ENCODE assay signal across 15 cellular contexts in the genomic region with DNA sequence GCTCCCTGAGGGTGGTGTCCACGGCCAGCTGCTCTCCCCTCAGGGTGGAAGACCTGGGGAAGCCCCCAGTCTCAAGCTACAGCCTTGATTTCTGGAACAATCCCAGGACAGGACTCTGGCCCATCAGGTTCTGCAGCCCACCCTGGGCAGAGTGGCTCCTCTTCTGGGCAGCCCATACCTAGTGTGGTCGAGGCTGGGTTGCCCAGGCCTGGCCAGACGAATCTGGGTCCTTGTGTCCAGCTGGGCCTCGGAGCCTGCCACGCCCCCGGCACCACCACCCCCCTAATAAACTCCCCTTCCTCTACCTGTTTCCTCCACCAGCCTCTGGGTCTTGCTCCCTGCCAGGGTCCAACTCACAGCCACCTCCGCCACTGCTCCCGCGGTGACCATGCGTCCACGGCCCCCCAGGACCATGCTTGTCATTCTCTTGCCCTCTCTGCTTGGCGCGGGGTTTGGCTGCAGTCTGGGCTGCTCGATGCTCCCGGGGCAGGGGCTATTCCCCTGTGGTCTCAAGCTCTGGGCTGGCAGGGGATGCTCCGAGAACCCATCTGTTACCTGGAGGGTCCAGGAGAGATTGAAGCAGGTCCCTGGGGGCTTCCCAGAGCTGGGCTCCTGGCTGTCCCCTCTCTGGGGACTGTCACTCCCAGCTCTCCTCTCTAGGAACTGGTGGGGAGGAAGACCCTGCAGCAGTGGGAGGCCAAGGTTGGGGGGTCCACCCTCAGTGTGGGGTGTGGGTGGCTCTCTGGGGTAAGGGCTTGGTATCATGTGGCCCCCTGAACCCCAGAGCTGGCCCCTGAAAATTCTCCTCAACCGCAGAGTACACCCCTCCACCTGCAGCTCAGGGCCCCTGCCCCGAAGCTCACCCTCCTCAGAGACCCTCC. TPM values are rescaled to one million over a fixed set of nuclear protein-coding genes. Genes with fewer than 3 reads are reported as not detected.
DNase-seq lines count a peak whose midpoint lies in the region; ATAC-seq and TF ChIP-seq lines count a peak whose summit lies in the region.
"Had no signal": no experiment of that assay in that cellular context is flagged by ENCODE, and none has a peak within 500 bp of the region (broad histone marks: within the 10 kb centered on the region; RNA-seq: fewer than 3 reads in every experiment).

No MANE protein-coding gene starts in this region.

- no peaks in the 10 kb centered on the region for H3K36me3 ChIP-seq in CD4-positive, CD25-positive, alpha-beta regulatory T cell (ENCODE audit: control insufficient read depth, insufficient read depth, low read length)
- H3K36me3 ChIP-seq in suprapubic skin, result no peaks in the 10 kb centered on the region
- H3K36me3 ChIP-seq: SJCRH30 had no signal

- no peaks in the 10 kb centered on the region for H3K9me3 Mint-ChIP-seq in activated naive CD8-positive, alpha-beta T cell (ENCODE audit: low read depth)
- no peaks in the 10 kb centered on the region for H3K9me3 Mint-ChIP-seq in activated naive CD8-positive, alpha-beta T cell treated with anti-CD3 and anti-CD28 coated beads, Interleukin-2, amount 50 U/mL, for 24 hours
- H3K9me3 Mint-ChIP-seq in CD4-positive, CD25-positive, alpha-beta regulatory T cell, result no peaks in the 10 kb centered on the region
- no peaks in the 10 kb centered on the region for H3K9me3 Mint-ChIP-seq in memory B cell
- H3K9me3 Mint-ChIP-seq: GM23338 had no signal

- H3K9me3 ChIP-seq in CD4-positive, CD25-positive, alpha-beta regulatory T cell (ENCODE audit: control insufficient read depth in 2 of 2, low read length in 2 of 2), result no peaks in the 10 kb centered on the region
- H3K9me3 ChIP-seq in suprapubic skin, result no peaks in the 10 kb centered on the region
- H3K9me3 ChIP-seq: A549, SJCRH30 had no signal

- TF ChIP-seq POLR2A in suprapubic skin (IDR thresholded peaks at IDR 0.05), result no peak

- peak overlapping the region; percentile 14 for H3K27ac ChIP-seq in CD4-positive, CD25-positive, alpha-beta regulatory T cell (ENCODE audit: insufficient read depth, low read length, poor library complexity, severe bottlenecking)
- H3K27ac ChIP-seq in suprapubic skin, result no peak overlapping the region
- H3K27ac ChIP-seq: SJCRH30 had no signal

- no peaks in the 10 kb centered on the region for H3K27me3 Mint-ChIP-seq in activated naive CD8-positive, alpha-beta T cell
- H3K27me3 Mint-ChIP-seq in activated naive CD8-positive, alpha-beta T cell treated with anti-CD3 and anti-CD28 coated beads, Interleukin-2, amount 50 U/mL, for 24 hours, result no peaks in the 10 kb centered on the region
- peaks cover 5% of the 10 kb centered on the region for H3K27me3 Mint-ChIP-seq in CD4-positive, CD25-positive, alpha-beta regulatory T cell
- no peaks in the 10 kb centered on the region for H3K27me3 Mint-ChIP-seq in memory B cell

- no peak for TF ChIP-seq CTCF in suprapubic skin (IDR thresholded peaks at IDR 0.05)

- no peak for TF ChIP-seq EP300 in suprapubic skin (IDR thresholded peaks at IDR 0.05)

- peaks cover 56% of the 10 kb centered on the region for H3K4me1 Mint-ChIP-seq in activated naive CD8-positive, alpha-beta T cell (ENCODE audit: low read depth)
- H3K4me1 Mint-ChIP-seq in activated naive CD8-positive, alpha-beta T cell treated with anti-CD3 and anti-CD28 coated beads, Interleukin-2, amount 50 U/mL, for 24 hours, result peaks cover 52% of the 10 kb centered on the region
- peaks cover 0 to 66% (median 23%) of the 10 kb centered on the region in 4 donors for H3K4me1 Mint-ChIP-seq in CD4-positive, CD25-positive, alpha-beta regulatory T cell
- H3K4me1 Mint-ChIP-seq in memory B cell, result peaks cover 40% of the 10 kb centered on the region

- no peaks in the 10 kb centered on the region for H3K27me3 ChIP-seq in CD4-positive, CD25-positive, alpha-beta regulatory T cell (ENCODE audit: control insufficient read depth, insufficient read depth, low read length)
- H3K27me3 ChIP-seq in suprapubic skin, result peaks cover 38% of the 10 kb centered on the region
- H3K27me3 ChIP-seq: SJCRH30 had no signal

- 79% methylated on average over 11 of the region's 18 CpGs for WGBS in suprapubic skin

- ATAC-seq in activated naive CD8-positive, alpha-beta T cell treated with anti-CD3 and anti-CD28 coated beads, Interleukin-2, amount 50 U/mL, for 24 hours, result no peak
- no peak for ATAC-seq in CD4-positive, CD25-positive, alpha-beta regulatory T cell (ENCODE audit: low read depth in 2 of 2)
- no peak for ATAC-seq in memory B cell (ENCODE audit: low read depth)
- ATAC-seq in HG03354 (IDR thresholded peaks at IDR 0.05; ENCODE audit: poor library complexity, severe bottlenecking, unreplicated experiment), result no peak
- ATAC-seq: K562 had no signal

- no peak overlapping the region for H3K4me3 ChIP-seq in CD4-positive, CD25-positive, alpha-beta regulatory T cell (ENCODE audit: low read depth, low read length)
- H3K4me3 ChIP-seq in suprapubic skin, result no peak overlapping the region
- H3K4me3 ChIP-seq: A549, GM23338, K562, SJCRH30 had no signal

- peak overlapping the region; percentile 66 for H3K27ac Mint-ChIP-seq in activated naive CD8-positive, alpha-beta T cell
- H3K27ac Mint-ChIP-seq in activated naive CD8-positive, alpha-beta T cell treated with anti-CD3 and anti-CD28 coated beads, Interleukin-2, amount 50 U/mL, for 24 hours, result no peak overlapping the region
- H3K27ac Mint-ChIP-seq in CD4-positive, CD25-positive, alpha-beta regulatory T cell, result no peak overlapping the region
- peak overlapping the region; percentile 16 for H3K27ac Mint-ChIP-seq in memory B cell
- H3K27ac Mint-ChIP-seq: GM23338 had no signal

- no peak for DNase-seq in activated naive CD8-positive, alpha-beta T cell treated with anti-CD3 and anti-CD28 coated beads, Interleukin-2, amount 50 U/mL, for 24 hours
- no peak for DNase-seq in CD4-positive, CD25-positive, alpha-beta regulatory T cell
- no peak for DNase-seq in memory B cell (ENCODE audit: low spot score in 2 of 2)
- peak; percentile 62 to 76 for DNase-seq in suprapubic skin (ENCODE audit: low spot score in 2 of 2)
- DNase-seq in T1000 (lab: John Stamatoyannopoulos, UW), result no peak
- no peak for DNase-seq in central memory CD4-positive, alpha-beta T cell
- DNase-seq: EL, NCI-H1048, NCI-H446 had no signal

- H3K36me3 Mint-ChIP-seq in activated naive CD8-positive, alpha-beta T cell, result no peaks in the 10 kb centered on the region
- no peaks in the 10 kb centered on the region for H3K36me3 Mint-ChIP-seq in activated naive CD8-positive, alpha-beta T cell treated with anti-CD3 and anti-CD28 coated beads, Interleukin-2, amount 50 U/mL, for 24 hours (ENCODE audit: low read depth)
- no peaks in the 10 kb centered on the region for H3K36me3 Mint-ChIP-seq in CD4-positive, CD25-positive, alpha-beta regulatory T cell
- H3K36me3 Mint-ChIP-seq in memory B cell, result no peaks in the 10 kb centered on the region

- peaks cover 46% of the 10 kb centered on the region for H3K4me1 ChIP-seq in CD4-positive, CD25-positive, alpha-beta regulatory T cell (ENCODE audit: control insufficient read depth, insufficient read depth, low read length, poor library complexity, severe bottlenecking)
- H3K4me1 ChIP-seq in suprapubic skin, result peaks cover 35% of the 10 kb centered on the region

- no peak overlapping the region for H3K4me3 Mint-ChIP-seq in activated naive CD8-positive, alpha-beta T cell
- H3K4me3 Mint-ChIP-seq in activated naive CD8-positive, alpha-beta T cell treated with anti-CD3 and anti-CD28 coated beads, Interleukin-2, amount 50 U/mL, for 24 hours, result no peak overlapping the region
- H3K4me3 Mint-ChIP-seq in CD4-positive, CD25-positive, alpha-beta regulatory T cell, result peak overlapping the region in 2 of 4 donors; percentile 35 to 58
- no peak overlapping the region for H3K4me3 Mint-ChIP-seq in memory B cell
- H3K4me3 Mint-ChIP-seq: GM23338 had no signal

RNA-seq across cellular contexts. Expression of a gene that starts 8.7 kb away (rescaled TPM):
- total RNA-seq in CD4-positive, CD25-positive, alpha-beta regulatory T cell, result 94.5 TPM
- polyA plus RNA-seq in CD4-positive, CD25-positive, alpha-beta regulatory T cell, result 10 to 100 TPM in 3 of 4 donors, 1 to 10 TPM in 1; 8.8 to 17.5 (median 14.6) TPM
- total RNA-seq in suprapubic skin, result 1 to 10 TPM in 2 of 4 donors, under 1 TPM in 2; 0.95 to 2.7 (median 1.3) TPM
- polyA plus RNA-seq: GM23338 had no signal

RNA-seq across cellular contexts. Expression of a gene that starts 53.1 kb away (rescaled TPM):
- 16.5 TPM for total RNA-seq in CD4-positive, CD25-positive, alpha-beta regulatory T cell
- 10 to 100 TPM; 12.8 to 16.7 (median 14.9) TPM for polyA plus RNA-seq in CD4-positive, CD25-positive, alpha-beta regulatory T cell
- total RNA-seq in suprapubic skin, result 10 to 100 TPM; 27.7 to 38.6 (median 35.8) TPM

Comparison
In these comparisons a context has a peak if more than half of its experiments do, and no peak if none do; other contexts are left out.
1. H3K27ac Mint-ChIP-seq: peak in activated naive CD8-positive, alpha-beta T cell (single experiment) and memory B cell (single experiment); none in activated naive CD8-positive, alpha-beta T cell treated with anti-CD3 and anti-CD28 coated beads, Interleukin-2, amount 50 U/mL, for 24 hours (single experiment) and CD4-positive, CD25-positive, alpha-beta regulatory T cell (0 of 3).
2. DNase-seq: peak in suprapubic skin (2 of 2); none in activated naive CD8-positive, alpha-beta T cell treated with anti-CD3 and anti-CD28 coated beads, Interleukin-2, amount 50 U/mL, for 24 hours (single experiment), CD4-positive, CD25-positive, alpha-beta regulatory T cell (0 of 3), memory B cell (0 of 2), T1000 (single experiment) and central memory CD4-positive, alpha-beta T cell (single experiment).
3. RNA of a gene that starts 8.7 kb away (total RNA-seq): 94.5 TPM in CD4-positive, CD25-positive, alpha-beta regulatory T cell (single experiment); 0.95 to 2.7 TPM in suprapubic skin; every median in the first group is over 10 times any median in the second.